Comparison of ENCODE assay signal across 34 cellular contexts in the genomic region with DNA sequence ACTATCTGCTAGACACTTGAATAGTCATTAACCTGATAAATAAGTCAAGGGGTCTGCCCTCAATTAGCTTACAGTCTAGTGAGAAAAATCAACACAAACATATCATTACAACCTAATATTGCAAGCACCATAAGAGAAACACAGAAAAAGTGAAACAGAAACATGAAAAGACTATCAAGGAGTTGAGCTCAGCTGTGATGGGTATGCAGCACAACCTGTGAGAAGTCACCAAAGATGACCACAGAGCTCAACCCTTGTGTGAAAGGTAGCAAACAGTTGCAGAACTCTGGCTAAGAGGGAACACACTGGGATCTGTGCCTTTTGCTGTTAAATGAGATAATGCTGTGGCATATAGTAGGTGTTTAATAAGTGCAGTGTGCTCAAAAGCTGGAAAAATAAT.
"Had no signal": no experiment of that assay in that cellular context is flagged by ENCODE, and none has a peak within 500 bp of the region (broad histone marks: within the 10 kb centered on the region; RNA-seq: fewer than 3 reads in every experiment).

No MANE protein-coding gene starts in this region.

- H3K9ac ChIP-seq: KMS-11 had no signal

- H3K4me3 ChIP-seq: MG63 had no signal

- DNase-seq: Karpas-422, Kasumi-1, MG63, MV-4-11, NCI-H1048, NCI-H1092, NCI-H1092 treated with DMSO at 0.1 percent for 48 hours, NCI-H1105, NCI-H1105 treated with DMSO at 0.1 percent for 48 hours, NCI-H1417, NCI-H1417 treated with DMSO at 0.1 percent for 48 hours, NCI-H1436, NCI-H1436 treated with DMSO at 0.1 percent for 48 hours, NCI-H146, NCI-H1694, NCI-H1694 treated with DMSO at 0.1 percent for 48 hours, NCI-H187, NCI-H187 treated with DMSO at 0.1 percent for 48 hours, NCI-H1930, NCI-H2029, NCI-H2029 treated with DMSO at 0.1 percent for 48 hours, NCI-H2081, NCI-H2081 treated with DMSO at 0.1 percent for 48 hours, NCI-H2107, NCI-H2171, NCI-H2171 treated with DMSO at 0.1 percent for 48 hours, NCI-H2227 treated with DMSO at 0.1 percent for 48 hours, NCI-H345, NCI-H446, NCI-H446 treated with DMSO at 0.1 percent for 48 hours, NCI-H510A, NCI-H510A treated with DMSO at 0.1 percent for 48 hours, NCI-H524 had no signal

- H3K4me2 ChIP-seq: KMS-11 had no signal

- H3K9me3 ChIP-seq: MG63 had no signal

- H3K27me3 ChIP-seq: MG63 had no signal

- H3K27ac ChIP-seq: KMS-11 had no signal

- H3K36me3 ChIP-seq: MG63 had no signal
